1 cellular context compared by ENCODE assay signal in genomic region chr3:183044547-183045229, GRCh38.
A peak's percentile ranks its signal among the peaks of the same experiment; 100 is the strongest.
TF ChIP-seq lines count a peak whose summit lies in the region.

No MANE protein-coding gene starts in this region.

TF ChIP-seq in GM12878, 131 proteins besides CTCF, POLR2A, EP300 and RAD21 (continued from another document and continues in another):
- TF ChIP-seq RB1 (IDR thresholded peaks at IDR 0.05; ENCODE audit: borderline replicate concordance) (no peak), BHLHE40 (IDR thresholded peaks at IDR 0.05; ENCODE audit: borderline replicate concordance in 1 of 2, low read depth in 2 of 2, low read length in 1 of 2) (peak; percentile 77 to 79; a peak in 3 of 4 replicates), ZNF217 (IDR thresholded peaks at IDR 0.05) (no peak), BCL3 (IDR thresholded peaks at IDR 0.05; ENCODE audit: borderline replicate concordance, insufficient read depth, low read depth, low read length, poor library complexity, severe bottlenecking) (peak; percentile 74), ETV6 (conservative IDR thresholded peaks at IDR 0.05 in 1 of 2, IDR thresholded peaks at IDR 0.05 in 1 of 2; ENCODE audit: borderline replicate concordance in 1 of 2, low read depth in 1 of 2) (peak in 1 of 2 experiments; percentile 69; a peak in 1 of 4 replicates), SKIL (IDR thresholded peaks at IDR 0.05; ENCODE audit: low read depth, poor library complexity, severe bottlenecking) (peak; percentile 79), EGR1 (IDR thresholded peaks at IDR 0.05; ENCODE audit: borderline replicate concordance in 1 of 2, low read depth in 2 of 2, low read length in 2 of 2) (peak in 1 of 2 experiments; percentile 15; a peak in 1 of 3 replicates), BCL11A (IDR thresholded peaks at IDR 0.05; ENCODE audit: low read depth, low read length) (peak; percentile 91), SRF (IDR thresholded peaks at IDR 0.05; ENCODE audit: low read depth in 2 of 2, low read length in 2 of 2) (0 out of 4 replicates have a peak, but pooled peaks of 1 of the 2 experiments have one; percentile 34), NFIC (IDR thresholded peaks at IDR 0.05; ENCODE audit: low read depth, low read length) (peak; percentile 96), NR2F1 (conservative IDR thresholded peaks at IDR 0.05) (peak; percentile 100), POLR2AphosphoS2 (IDR thresholded peaks at IDR 0.05; ENCODE audit: low read depth, low read length) (no peak), JUNB (IDR thresholded peaks at IDR 0.05) (peak; percentile 54), EED (IDR thresholded peaks at IDR 0.05; ENCODE audit: low read depth) (peak; percentile 94), PAX8 (IDR thresholded peaks at IDR 0.05) (no peak), SPI1 (IDR thresholded peaks at IDR 0.05; ENCODE audit: borderline replicate concordance, insufficient read depth, low read depth, low read length) (peak; percentile 94), TCF7 (IDR thresholded peaks at IDR 0.05; ENCODE audit: borderline replicate concordance) (peak; percentile 57), IRF4 (IDR thresholded peaks at IDR 0.05; ENCODE audit: low read depth, low read length) (peak; percentile 73; the same call in 1 of the 2 replicates), ZSCAN29 (IDR thresholded peaks at IDR 0.05) (no peak), FOXM1 (IDR thresholded peaks at IDR 0.05; ENCODE audit: low read depth, low read length) (peak; percentile 98), MYC (IDR thresholded peaks at IDR 0.05; ENCODE audit: insufficient read depth, insufficient read length, insufficient replicate concordance, low read length, severe bottlenecking) (no peak), PRDM15 (CRISPR knock-in tag; IDR thresholded peaks at IDR 0.05) (no peak), TCF3 (IDR thresholded peaks at IDR 0.05; ENCODE audit: borderline replicate concordance, insufficient read depth, low read depth, low read length) (peak; percentile 94), ZNF622 (IDR thresholded peaks at IDR 0.05) (no peak), MEF2B (IDR thresholded peaks at IDR 0.05; ENCODE audit: partially characterized antibody, poor library complexity, severe bottlenecking) (peak; percentile 96), KLF5 (IDR thresholded peaks at IDR 0.05; ENCODE audit: partially characterized antibody) (no peak), TCF12 (IDR thresholded peaks at IDR 0.05; ENCODE audit: low read depth, low read length) (peak; percentile 96), RUNX3 (IDR thresholded peaks at IDR 0.05; ENCODE audit: low read length) (peak; percentile 99), IKZF1 (conservative IDR thresholded peaks at IDR 0.05) (peak; percentile 78), CBFB (IDR thresholded peaks at IDR 0.05; ENCODE audit: low read depth) (peak; percentile 96), ATF7 (IDR thresholded peaks at IDR 0.05; ENCODE audit: low read depth) (peak; percentile 70), SP1 (IDR thresholded peaks at IDR 0.05; ENCODE audit: low read depth, low read length) (peak; percentile 66), POU2F2 (IDR thresholded peaks at IDR 0.05; ENCODE audit: borderline replicate concordance, low read depth, low read length) (peak; percentile 71; the same call in 1 of the 3 replicates), SMAD1 (IDR thresholded peaks at IDR 0.05; ENCODE audit: low read depth, partially characterized antibody) (peak; percentile 67), CHD2 (IDR thresholded peaks at IDR 0.05; ENCODE audit: borderline replicate concordance, low read depth, low read length) (peak; percentile 55; the same call in 1 of the 2 replicates), ZNF24 (IDR thresholded peaks at IDR 0.05) (no peak), ZBED1 (IDR thresholded peaks at IDR 0.05; ENCODE audit: borderline replicate concordance) (peak; percentile 74; the same call in 1 of the 2 replicates), CEBPB (IDR thresholded peaks at IDR 0.05; ENCODE audit: borderline replicate concordance in 1 of 2, low read depth in 2 of 2, low read length in 2 of 2) (peak in 1 of 2 experiments; percentile 84; a peak in 2 of 4 replicates), ATF2 (IDR thresholded peaks at IDR 0.05; ENCODE audit: low read length) (peak; percentile 97), HDAC6 (IDR thresholded peaks at IDR 0.05; ENCODE audit: unreplicated experiment) (no peak), GABPA (IDR thresholded peaks at IDR 0.05; ENCODE audit: low read depth) (peak; percentile 66), MXI1 (IDR thresholded peaks at IDR 0.05; ENCODE audit: low read depth, low read length) (no peak), CBX5 (IDR thresholded peaks at IDR 0.05; ENCODE audit: low read depth) (peak; percentile 93), MLLT1 (IDR thresholded peaks at IDR 0.05) (peak; percentile 55; the same call in 1 of the 2 replicates), ZBTB11 (CRISPR knock-in tag; IDR thresholded peaks at IDR 0.05) (no peak), TBL1XR1 (IDR thresholded peaks at IDR 0.05; ENCODE audit: low read depth, low read length) (peak; percentile 99), E2F4 (IDR thresholded peaks at IDR 0.05; ENCODE audit: low read depth, low read length) (no peak), NR2C2 (IDR thresholded peaks at IDR 0.05; ENCODE audit: borderline replicate concordance, control insufficient read depth, insufficient read length, low read depth) (no peak), PKNOX1 (IDR thresholded peaks at IDR 0.05) (peak; percentile 75), MTA2 (IDR thresholded peaks at IDR 0.05; ENCODE audit: low read depth) (peak; percentile 78), CREB1 (IDR thresholded peaks at IDR 0.05; ENCODE audit: low read depth) (peak; percentile 83), PML (IDR thresholded peaks at IDR 0.05; ENCODE audit: low read length) (peak; percentile 83)
